ENCODE assay signal across 20 cellular contexts in the genomic region with DNA sequence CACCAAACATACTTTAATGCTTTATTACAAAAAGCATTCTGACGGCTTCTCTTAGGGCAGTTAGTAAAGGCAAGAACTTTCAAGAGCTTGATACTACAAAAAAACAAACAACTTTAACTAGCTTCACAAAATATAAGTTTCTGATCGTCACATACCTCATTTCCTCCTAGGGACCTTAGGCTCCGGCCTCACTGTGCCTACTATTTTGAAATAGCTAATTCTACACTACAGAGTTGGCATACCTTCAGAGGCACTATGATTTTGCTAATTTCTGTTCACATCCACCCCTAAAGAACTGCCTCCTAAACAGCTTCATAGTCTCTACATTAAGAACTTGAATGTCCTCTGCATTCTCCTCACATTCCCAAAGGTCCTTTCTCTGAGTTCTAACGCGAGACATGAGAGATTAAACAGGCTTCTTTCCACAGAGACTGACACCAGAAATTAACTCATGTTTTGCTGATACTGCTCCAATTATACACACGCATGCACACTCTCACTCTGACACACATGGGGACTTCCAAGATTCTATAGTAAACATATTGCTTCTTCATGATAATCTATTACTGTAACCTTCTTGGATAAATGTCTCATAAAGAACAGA.
DNase-seq lines count a peak whose midpoint lies in the region; ATAC-seq and TF ChIP-seq lines count a peak whose summit lies in the region.
"Had no signal": no experiment of that assay in that cellular context is flagged by ENCODE, and none has a peak within 500 bp of the region (broad histone marks: within the 10 kb centered on the region; RNA-seq: fewer than 3 reads in every experiment).

No MANE protein-coding gene starts in this region.

- no peak for TF ChIP-seq EP300 in upper lobe of left lung (IDR thresholded peaks at IDR 0.05)

- no peaks in the 10 kb centered on the region for H3K27me3 Mint-ChIP-seq in MCF 10A (ENCODE audit: insufficient read depth, unreplicated experiment)
- H3K27me3 Mint-ChIP-seq in brain = no peaks in the 10 kb centered on the region
- no peaks in the 10 kb centered on the region for H3K27me3 Mint-ChIP-seq in endodermal cell (ENCODE audit: insufficient read depth)

- H3K4me1 ChIP-seq in mammary epithelial cell (ENCODE audit: insufficient read depth, low read length) = peaks cover 7% of the 10 kb centered on the region
- H3K4me1 ChIP-seq in right cardiac atrium (ENCODE audit: control insufficient read depth, insufficient read depth, low read length) = peaks cover 3% of the 10 kb centered on the region
- H3K4me1 ChIP-seq in upper lobe of left lung = peaks cover 19 to 32% (median 25%) of the 10 kb centered on the region in 4 donors
- no peaks in the 10 kb centered on the region for H3K4me1 ChIP-seq in endodermal cell (ENCODE audit: control insufficient read depth, insufficient read depth, low read length)

- peak; percentile 41 to 59 for ATAC-seq in right cardiac atrium
- peak; percentile 47 to 77 for ATAC-seq in upper lobe of left lung (ENCODE audit: low FRiP score in 2 of 2)
- ATAC-seq: A549 had no signal

- H3K27me3 ChIP-seq in mammary epithelial cell (ENCODE audit: insufficient read depth, low read length) = no peaks in the 10 kb centered on the region
- H3K27me3 ChIP-seq in right cardiac atrium (ENCODE audit: control insufficient read depth, insufficient read depth) = no peaks in the 10 kb centered on the region
- H3K27me3 ChIP-seq in upper lobe of left lung = no peaks in the 10 kb centered on the region
- H3K27me3 ChIP-seq in endodermal cell (ENCODE audit: control insufficient read depth, insufficient read depth, low read length, poor library complexity, severe bottlenecking) = no peaks in the 10 kb centered on the region
- H3K27me3 ChIP-seq: colonic mucosa, spleen had no signal

- POLR2A ChIA-PET in MCF 10A (lab: Yijun Ruan, JAX) = interaction anchor here (0.7 to 1.4 kb wide), 7 partner anchors 8 to 288 kb away, joined by 3 to 4 read pairs (median 3); no protein-coding TSS in a partner anchor

- dilution Hi-C loops in mammary epithelial cell (cut with HindIII; ENCODE audit: low sequenced_read_pairs) = no loop called here

- no peak overlapping the region for H2AFZ ChIP-seq in mammary epithelial cell (ENCODE audit: low read depth, low read length)

- no peaks in the 10 kb centered on the region for H4K20me1 ChIP-seq in mammary epithelial cell (ENCODE audit: insufficient read depth, low read length)

- in situ Hi-C loops in mammary epithelial cell (cut with MboI; ENCODE audit: low sequenced_read_pairs in 2 of 2) (no loop called here), GM13976 (cut with MboI; ENCODE audit: low sequenced_read_pairs, unreplicated experiment) (no loop called here)

- WGBS in mammary epithelial cell (ENCODE audit: low coverage, missing lambda C conversion rate) = 65% methylated on average over 6 of the region's 6 CpGs
- WGBS in right cardiac atrium = 29% methylated on average over 6 of the region's 6 CpGs
- WGBS in upper lobe of left lung, 2 donors = 31 to 54% methylated on average over 6 of the region's 6 CpGs
- 91 to 94% methylated on average over 4 to 6 of the region's 6 CpGs for WGBS in endodermal cell (ENCODE audit: insufficient coverage in 1 of 2, insufficient read length in 1 of 2), 2 experiments

- H3K79me2 ChIP-seq in mammary epithelial cell (ENCODE audit: insufficient read depth, low read length) = peaks cover 97% of the 10 kb centered on the region

- H3K4me3 ChIP-seq in mammary epithelial cell (replicated peaks in 1 of 3; ENCODE audit: insufficient read depth in 1 of 3, low read depth in 2 of 3, low read length in 3 of 3) = no peak overlapping the region
- H3K4me3 ChIP-seq in right cardiac atrium (ENCODE audit: low read length) = no peak overlapping the region
- no peak overlapping the region for H3K4me3 ChIP-seq in upper lobe of left lung
- H3K4me3 ChIP-seq in endodermal cell (ENCODE audit: low read length) = no peak overlapping the region
- H3K4me3 ChIP-seq: A549, colonic mucosa, spleen, thoracic aorta had no signal

- peak; percentile 5 for DNase-seq in mammary epithelial cell
- no peak for DNase-seq in MCF 10A (ENCODE audit: unreplicated experiment)
- DNase-seq in right cardiac atrium = no peak
- DNase-seq in upper lobe of left lung = no peak
- DNase-seq in GM13976 (ENCODE audit: low spot score) = no peak
- DNase-seq in endodermal cell = no peak
- no peak for DNase-seq in stimulated activated CD4-positive, alpha-beta T cell treated with anti-CD3 and anti-CD28 coated beads, Interleukin-2, amount 100 ng/mL, for 48 hours
- DNase-seq: activated gamma-delta T cell treated with Interleukin-2 at 50 U/mL for 16 hours, anterior cingulate cortex, colonic mucosa, DMS 273 treated with DMSO at 0.1 percent for 48 hours, GF-D8, NCI-H1417, posterior cingulate gyrus, SK-N-SH, spleen, T1000 had no signal

- H3K9me3 ChIP-seq in mammary epithelial cell (replicated peaks; ENCODE audit: insufficient read depth, low read length) = no peaks in the 10 kb centered on the region
- no peaks in the 10 kb centered on the region for H3K9me3 ChIP-seq in right cardiac atrium (ENCODE audit: control insufficient read depth, low read length)
- H3K9me3 ChIP-seq in upper lobe of left lung = no peaks in the 10 kb centered on the region
- H3K9me3 ChIP-seq in endodermal cell (ENCODE audit: control insufficient read depth, low read length) = no peaks in the 10 kb centered on the region
- H3K9me3 ChIP-seq: A549, colonic mucosa, SK-N-SH, spleen, thoracic aorta had no signal

- no peak for TF ChIP-seq POLR2A in upper lobe of left lung (IDR thresholded peaks at IDR 0.05)

- intact Hi-C loops in mammary epithelial cell (cut with micrococcal nuclease) = no loop called here
- intact Hi-C loops in MCF 10A (cut with micrococcal nuclease) = no loop called here
- intact Hi-C loops in right cardiac atrium (cut with DNase I) = loop anchor here in 2 of 4 donors (5.0 to 10.0 kb wide), 2 partner anchors 284 to 292 kb away; no protein-coding TSS in a partner anchor

- H3K9me3 Mint-ChIP-seq in MCF 10A (ENCODE audit: unreplicated experiment) = no peaks in the 10 kb centered on the region
- H3K9me3 Mint-ChIP-seq in brain = no peaks in the 10 kb centered on the region
- H3K9me3 Mint-ChIP-seq in endodermal cell = no peaks in the 10 kb centered on the region

- H3K36me3 ChIP-seq in mammary epithelial cell (ENCODE audit: insufficient read depth, low read length) = no peaks in the 10 kb centered on the region
- no peaks in the 10 kb centered on the region for H3K36me3 ChIP-seq in upper lobe of left lung
- no peaks in the 10 kb centered on the region for H3K36me3 ChIP-seq in endodermal cell (ENCODE audit: control insufficient read depth, insufficient read depth, low read length)
- H3K36me3 ChIP-seq: colonic mucosa, spleen, thoracic aorta had no signal

- H3K27ac ChIP-seq in mammary epithelial cell (ENCODE audit: insufficient read depth, low read depth, low read length) = peak overlapping the region; percentile 18
- H3K27ac ChIP-seq in right cardiac atrium (ENCODE audit: low read length) = no peak overlapping the region
- peak overlapping the region; percentile 4 to 62 (median 26) for H3K27ac ChIP-seq in upper lobe of left lung
- no peak overlapping the region for H3K27ac ChIP-seq in endodermal cell (ENCODE audit: low read depth, low read length)
- H3K27ac ChIP-seq: A549, colonic mucosa, spleen, thoracic aorta had no signal

- no peak overlapping the region for H3K4me2 ChIP-seq in mammary epithelial cell (ENCODE audit: insufficient read depth, low read depth, low read length)
- H3K4me2 ChIP-seq: A549, SK-N-SH had no signal

- TF ChIP-seq CTCF in mammary epithelial cell (conservative IDR thresholded peaks at IDR 0.05 in 1 of 2, IDR thresholded peaks at IDR 0.05 in 1 of 2; ENCODE audit: extremely low read depth in 1 of 2, insufficient read depth in 1 of 2, low read depth in 1 of 2, low read length in 2 of 2) = no peak
- no peak for TF ChIP-seq CTCF in MCF 10A (IDR thresholded peaks at IDR 0.05; ENCODE audit: unreplicated experiment)
- TF ChIP-seq CTCF in brain (conservative IDR thresholded peaks at IDR 0.05) = no peak
- no peak for TF ChIP-seq CTCF in upper lobe of left lung (IDR thresholded peaks at IDR 0.05)
- TF ChIP-seq CTCF in GM13976 (IDR thresholded peaks at IDR 0.05; ENCODE audit: borderline replicate concordance, control extremely low read depth, extremely low read depth, insufficient read depth, missing control alignments) = no peak
- no peak for TF ChIP-seq CTCF in endodermal cell (conservative IDR thresholded peaks at IDR 0.05)

- H3K36me3 Mint-ChIP-seq in MCF 10A (ENCODE audit: insufficient read depth, unreplicated experiment) (peaks cover 6% of the 10 kb centered on the region), brain (no peaks in the 10 kb centered on the region), endodermal cell (ENCODE audit: low read depth) (no peaks in the 10 kb centered on the region)

- H3K4me1 Mint-ChIP-seq in MCF 10A (ENCODE audit: insufficient read depth, unreplicated experiment) (peaks cover 23% of the 10 kb centered on the region), brain (peaks cover 63% of the 10 kb centered on the region), endodermal cell (peaks cover 4% of the 10 kb centered on the region)

- CTCF ChIA-PET in mammary epithelial cell (lab: Charles Lee; ENCODE audit: low non-redundant PET) = interaction anchor here (0.5 kb wide), 1 partner anchor 43 kb away, joined by 4 read pairs; no protein-coding TSS in a partner anchor
- CTCF ChIA-PET in MCF 10A (lab: Yijun Ruan, JAX) = interaction anchor here (0.8 to 4.8 kb wide), 15 partner anchors 12 to 328 kb away, joined by 3 to 41 read pairs (median 5); no protein-coding TSS in a partner anchor

- no peak overlapping the region for H3K9ac ChIP-seq in mammary epithelial cell (ENCODE audit: insufficient read depth, low read length)
- H3K9ac ChIP-seq in endodermal cell (ENCODE audit: extremely low read depth, low read length, poor library complexity, severe bottlenecking) = no peak overlapping the region
- H3K9ac ChIP-seq: SK-N-SH had no signal

- BruUV-seq in mammary epithelial cell (replicated peaks; lab: Mats Ljungman, UMichigan) (no TSS peak), MCF 10A (replicated peaks; lab: Mats Ljungman, UMichigan) (no TSS peak)

- H3K27ac Mint-ChIP-seq in MCF 10A (ENCODE audit: low read depth, unreplicated experiment) (no peak overlapping the region), brain (peak overlapping the region in 4 of 5 experiments; percentile 8 to 51 (median 18)), endodermal cell (no peak overlapping the region)

- H3K4me3 Mint-ChIP-seq in MCF 10A (ENCODE audit: unreplicated experiment) (no peak overlapping the region), brain (peak overlapping the region in 3 of 5 experiments; percentile 2 to 64 (median 42)), endodermal cell (no peak overlapping the region)

Comparison
In these comparisons a context has a peak if more than half of its experiments do, and no peak if none do; other contexts are left out.
1. H3K27ac ChIP-seq: peak in mammary epithelial cell (single experiment) and upper lobe of left lung (4 of 4); none in right cardiac atrium (single experiment) and endodermal cell (single experiment).
2. H3K27ac Mint-ChIP-seq: peak in brain (4 of 5); none in MCF 10A (single experiment) and endodermal cell (single experiment).
3. H3K4me3 Mint-ChIP-seq: peak in brain (3 of 5); none in MCF 10A (single experiment) and endodermal cell (single experiment).